ENCODE assay signal across 11 cellular contexts in genomic region chr5:87103616-87104287, GRCh38.
DNase-seq lines count a peak whose midpoint lies in the region; ATAC-seq and TF ChIP-seq lines count a peak whose summit lies in the region.
"Had no signal": no experiment of that assay in that cellular context is flagged by ENCODE, and none has a peak within 500 bp of the region (broad histone marks: within the 10 kb centered on the region; RNA-seq: fewer than 3 reads in every experiment).

No MANE protein-coding gene starts in this region.

- H3K4me3 Mint-ChIP-seq in activated T-cell treated with anti-CD3 and anti-CD28 coated beads, Interleukin-2, amount 50 U/mL, for 72 hours, result no peak overlapping the region
- H3K4me3 Mint-ChIP-seq in stimulated activated naive CD8-positive, alpha-beta T cell treated with anti-CD3 and anti-CD28 coated beads, Interleukin-15, amount 100 ng/mL, for 72 hours, result no peak overlapping the region
- H3K4me3 Mint-ChIP-seq: activated naive CD4-positive, alpha-beta T cell treated with anti-CD3 and anti-CD28 coated beads, Interleukin-2, amount 50 U/mL, for 24 hours had no signal

- TF ChIP-seq CTCF in left lung (IDR thresholded peaks at IDR 0.05), result no peak

- no peaks in the 10 kb centered on the region for H3K9me3 ChIP-seq in left lung
- H3K9me3 ChIP-seq: tibial nerve had no signal

- H3K36me3 Mint-ChIP-seq in activated T-cell treated with anti-CD3 and anti-CD28 coated beads, Interleukin-2, amount 50 U/mL, for 72 hours (ENCODE audit: insufficient read depth in 2 of 2), result peaks cover 3% of the 10 kb centered on the region in 2 donors

- H3K27ac ChIP-seq in left lung, result no peak overlapping the region
- H3K27ac ChIP-seq: tibial nerve had no signal

- no peak overlapping the region for H3K27ac Mint-ChIP-seq in activated T-cell treated with anti-CD3 and anti-CD28 coated beads, Interleukin-2, amount 50 U/mL, for 72 hours
- no peak overlapping the region for H3K27ac Mint-ChIP-seq in stimulated activated naive CD8-positive, alpha-beta T cell treated with anti-CD3 and anti-CD28 coated beads, Interleukin-15, amount 100 ng/mL, for 72 hours
- H3K27ac Mint-ChIP-seq: activated naive CD4-positive, alpha-beta T cell treated with anti-CD3 and anti-CD28 coated beads, Interleukin-2, amount 50 U/mL, for 24 hours had no signal

- ATAC-seq in activated T-cell treated with anti-CD3 and anti-CD28 coated beads, Interleukin-2, amount 50 U/mL, for 72 hours (replicated peaks in 1 of 2), result peak; percentile 58 to 64
- ATAC-seq in HG02623 (IDR thresholded peaks at IDR 0.05; ENCODE audit: unreplicated experiment) (peak; percentile 83), HG03520 (IDR thresholded peaks at IDR 0.05; ENCODE audit: unreplicated experiment) (peak; percentile 74), left lung (no peak)
- peak; percentile 90 for ATAC-seq in stimulated activated naive CD8-positive, alpha-beta T cell treated with anti-CD3 and anti-CD28 coated beads, Interleukin-15, amount 100 ng/mL, for 72 hours

- H3K4me1 Mint-ChIP-seq in activated T-cell treated with anti-CD3 and anti-CD28 coated beads, Interleukin-2, amount 50 U/mL, for 72 hours (ENCODE audit: low read depth), result peaks cover 26% of the 10 kb centered on the region
- H3K4me1 Mint-ChIP-seq in stimulated activated naive CD8-positive, alpha-beta T cell treated with anti-CD3 and anti-CD28 coated beads, Interleukin-15, amount 100 ng/mL, for 72 hours, result peaks cover 27% of the 10 kb centered on the region

- H3K4me1 ChIP-seq in left lung, result no peaks in the 10 kb centered on the region

- DNase-seq in activated T-cell treated with anti-CD3 and anti-CD28 coated beads, Interleukin-2, amount 50 U/mL, for 72 hours, result no peak
- DNase-seq in activated T-cell treated with anti-CD3 and anti-CD28 coated beads for 4 hours (no peak), HT-29 (ENCODE audit: low spot score) (no peak), left lung (no peak)
- no peak for DNase-seq in stimulated activated naive CD8-positive, alpha-beta T cell treated with anti-CD3 and anti-CD28 coated beads, Interleukin-15, amount 100 ng/mL, for 72 hours
- DNase-seq in activated CD4-positive, alpha-beta T cell treated with anti-CD3 and anti-CD28 coated beads for 48 hours, result no peak
- DNase-seq: stimulated activated CD4-positive, alpha-beta T cell treated with anti-CD3 and anti-CD28 coated beads, Interleukin-1b, Interleukin-23, amount 100 ng/mL, for 48 hours had no signal

- H3K36me3 ChIP-seq in left lung, result no peaks in the 10 kb centered on the region
- H3K36me3 ChIP-seq: tibial nerve had no signal

- H3K27me3 ChIP-seq in left lung, result no peaks in the 10 kb centered on the region
- H3K27me3 ChIP-seq: tibial nerve had no signal

- intact Hi-C loops in left lung (cut with DNase I), result no loop called here

- no peaks in the 10 kb centered on the region for H3K27me3 Mint-ChIP-seq in activated T-cell treated with anti-CD3 and anti-CD28 coated beads, Interleukin-2, amount 50 U/mL, for 72 hours (ENCODE audit: low read depth)
- H3K27me3 Mint-ChIP-seq in stimulated activated naive CD8-positive, alpha-beta T cell treated with anti-CD3 and anti-CD28 coated beads, Interleukin-15, amount 100 ng/mL, for 72 hours, result no peaks in the 10 kb centered on the region
- H3K27me3 Mint-ChIP-seq: activated naive CD4-positive, alpha-beta T cell treated with anti-CD3 and anti-CD28 coated beads, Interleukin-2, amount 50 U/mL, for 24 hours had no signal

- peaks cover 3 to 4% of the 10 kb centered on the region in 2 donors for H3K9me3 Mint-ChIP-seq in activated T-cell treated with anti-CD3 and anti-CD28 coated beads, Interleukin-2, amount 50 U/mL, for 72 hours
- H3K9me3 Mint-ChIP-seq in stimulated activated naive CD8-positive, alpha-beta T cell treated with anti-CD3 and anti-CD28 coated beads, Interleukin-15, amount 100 ng/mL, for 72 hours, result peaks cover 4 to 8% of the 10 kb centered on the region in 2 donors
- H3K9me3 Mint-ChIP-seq: activated naive CD4-positive, alpha-beta T cell treated with anti-CD3 and anti-CD28 coated beads, Interleukin-2, amount 50 U/mL, for 24 hours had no signal

- no peak overlapping the region for H3K4me3 ChIP-seq in left lung
- H3K4me3 ChIP-seq: tibial nerve had no signal
